26 cellular contexts compared by ENCODE assay signal in genomic region chr2:215780313-215780712, GRCh38.
"Had no signal": no experiment of that assay in that cellular context is flagged by ENCODE, and none has a peak within 500 bp of the region (broad histone marks: within the 10 kb centered on the region; RNA-seq: fewer than 3 reads in every experiment).

No MANE protein-coding gene starts in this region.

- H3K9me3 ChIP-seq: adrenal gland, Peyer's patch, SJSA1 had no signal

- ATAC-seq: activated CD8-positive, alpha-beta memory T cell treated with anti-CD3 and anti-CD28 coated beads, Interleukin-2, amount 10 ng/mL, durations not matched to agents 7 days and 5 days; activated CD8-positive, alpha-beta T cell treated with anti-CD3 and anti-CD28 coated beads, Interleukin-2, amount 10 ng/mL, durations not matched to agents 7 days and 5 days; activated naive CD4-positive, alpha-beta T cell treated with anti-CD3 and anti-CD28 coated beads, Interleukin-2, amount 50 U/mL, for 72 hours had no signal

- H3K4me1 ChIP-seq: adrenal gland had no signal

- H3K36me3 ChIP-seq: adrenal gland, Peyer's patch, SJSA1 had no signal

- H3K27me3 ChIP-seq: adrenal gland, Peyer's patch, SJSA1 had no signal

- DNase-seq: activated CD4-positive, alpha-beta T cell treated with anti-CD3 and anti-CD28 coated beads for 48 hours; activated CD4-positive, alpha-beta T cell treated with anti-CD3 and anti-CD28 coated beads, Interleukin-2, amount 50 U/mL, for 4 hours; activated CD4-positive, CD25-positive, alpha-beta regulatory T cell treated with anti-CD3 and anti-CD28 coated beads, Interleukin-2, amount 50 U/mL, for 72 hours; activated CD8-positive, alpha-beta memory T cell treated with anti-CD3 and anti-CD28 coated beads, Interleukin-2, amount 10 ng/mL, durations not matched to agents 7 days and 5 days; activated CD8-positive, alpha-beta T cell treated with anti-CD3 and anti-CD28 coated beads, Interleukin-2, amount 10 ng/mL, durations not matched to agents 7 days and 5 days; activated effector memory CD4-positive, alpha-beta T cell treated with anti-CD3 and anti-CD28 coated beads, Interleukin-2, amount 50 U/mL, for 16 hours; activated naive CD4-positive, alpha-beta T cell treated with Interleukin-2 at 50 U/mL for 16 hours; activated T-cell treated with anti-CD3 and anti-CD28 coated beads, Interleukin-2, amount 50 U/mL, for 24 hours; adrenal gland; anterior cingulate cortex; caudate nucleus; Kasumi-1; KBM-7; NCI-H1105 treated with DMSO at 0.1 percent for 48 hours; NCI-H1436 treated with DMSO at 0.1 percent for 48 hours; NCI-H187; NCI-H2081; NCI-H510A treated with DMSO at 0.1 percent for 48 hours; NCI-H69; NK-92 treated with Interleukin-12 subunit alpha and Interleukin-12 subunit beta, amount 100 ng/mL, for 24 hours; Peyer's patch; Right ventricle myocardium superior; T-helper 9 cell had no signal

- H3K4me3 ChIP-seq: adrenal gland, Peyer's patch, SJSA1 had no signal

- H3K27ac ChIP-seq: adrenal gland, Peyer's patch, RWPE1, SJSA1 had no signal
